ENCODE assay signal across 1 cellular context in genomic region chr6:146857180-146857959, GRCh38.
A peak's percentile ranks its signal among the peaks of the same experiment; 100 is the strongest.
TF ChIP-seq lines count a peak whose summit lies in the region.

No MANE protein-coding gene starts in this region.

TF ChIP-seq in HepG2, 621 proteins besides CTCF, POLR2A, EP300 and RAD21 (continued from another document):
- peak; percentile 50; the same call in 1 of the 2 replicates for TF ChIP-seq ZNF280B (CRISPR knock-in tag; IDR thresholded peaks at IDR 0.05; ENCODE audit: borderline replicate concordance)
- TF ChIP-seq SOX13 (IDR thresholded peaks at IDR 0.05), result no peak
- peak in 1 of 2 experiments; percentile 65; a peak in 2 of 4 replicates for TF ChIP-seq SOX13 (CRISPR knock-in tag; conservative IDR thresholded peaks at IDR 0.05 in 1 of 2, IDR thresholded peaks at IDR 0.05 in 1 of 2)
- no peak; the same call in 1 of the 2 replicates for TF ChIP-seq ZNF7 (CRISPR knock-in tag; IDR thresholded peaks at IDR 0.05)
- TF ChIP-seq ZNF777 (CRISPR knock-in tag; IDR thresholded peaks at IDR 0.05), result no peak
- TF ChIP-seq ZNF737 (CRISPR knock-in tag; IDR thresholded peaks at IDR 0.05; ENCODE audit: borderline replicate concordance), result peak; percentile 65; the same call in 1 of the 2 replicates
- TF ChIP-seq ZNF282 (IDR thresholded peaks at IDR 0.05; ENCODE audit: partially characterized antibody), result no peak
- peak; percentile 80; the same call in 1 of the 2 replicates for TF ChIP-seq ZNF614 (CRISPR knock-in tag; IDR thresholded peaks at IDR 0.05; ENCODE audit: borderline replicate concordance)
- TF ChIP-seq KDM1A (CRISPR knock-in tag; IDR thresholded peaks at IDR 0.05), result peak; percentile 55; the same call in 1 of the 2 replicates
- TF ChIP-seq CBX1 (IDR thresholded peaks at IDR 0.05; ENCODE audit: low read depth), result no peak
- TF ChIP-seq ZNF768 (CRISPR knock-in tag; IDR thresholded peaks at IDR 0.05), result peak; percentile 78; the same call in 1 of the 2 replicates
- 0 out of 2 replicates have a peak, but pooled peaks have one; percentile 28 for TF ChIP-seq HDAC1 (CRISPR knock-in tag; IDR thresholded peaks at IDR 0.05)
- no peak for TF ChIP-seq ARNTL (CRISPR knock-in tag; IDR thresholded peaks at IDR 0.05)
- peak; percentile 70 for TF ChIP-seq KAT8 (CRISPR knock-in tag; IDR thresholded peaks at IDR 0.05)
- peak; percentile 55; the same call in 1 of the 2 replicates for TF ChIP-seq ZNF747 (CRISPR knock-in tag; IDR thresholded peaks at IDR 0.05; ENCODE audit: borderline replicate concordance)
- TF ChIP-seq HMGXB3 (CRISPR knock-in tag; IDR thresholded peaks at IDR 0.05; ENCODE audit: borderline replicate concordance), result peak; percentile 65; the same call in 1 of the 2 replicates
- no peak for TF ChIP-seq ZNF674 (CRISPR knock-in tag; IDR thresholded peaks at IDR 0.05; ENCODE audit: low read depth)
- TF ChIP-seq IRX3 (CRISPR knock-in tag; IDR thresholded peaks at IDR 0.05; ENCODE audit: borderline replicate concordance, low read depth), result 0 out of 2 replicates have a peak, but pooled peaks have one; percentile 38
- TF ChIP-seq ZBTB25 (CRISPR knock-in tag; IDR thresholded peaks at IDR 0.05), result peak; percentile 85
